14 cellular contexts compared by ENCODE assay signal in genomic region chr17:44827863-44828262, GRCh38. TPM values are rescaled to one million over a fixed set of nuclear protein-coding genes. Genes with fewer than 3 reads are reported as not detected.
DNase-seq lines count a peak whose midpoint lies in the region; TF ChIP-seq lines count a peak whose summit lies in the region.
"Had no signal": no experiment of that assay in that cellular context is flagged by ENCODE, and none has a peak within 500 bp of the region (broad histone marks: within the 10 kb centered on the region; RNA-seq: fewer than 3 reads in every experiment).

No MANE protein-coding gene starts in this region.

- intact Hi-C loops in sigmoid colon (cut with DNase I) = loop anchor here (5.0 kb wide), 1 partner anchor 51 kb away; no protein-coding TSS in a partner anchor

- peaks cover 0 to 8% (median 3%) of the 10 kb centered on the region in 3 donors for H3K27me3 ChIP-seq in sigmoid colon
- peaks cover 84% of the 10 kb centered on the region for H3K27me3 ChIP-seq in suprapubic skin

- H3K4me3 ChIP-seq in foreskin fibroblast (ENCODE audit: low read depth in 1 of 2, low read length in 2 of 2) (peak overlapping the region; percentile 87 to 91), sigmoid colon (peak overlapping the region; percentile 83 to 87 (median 86)), suprapubic skin (no peak overlapping the region)
- H3K4me3 ChIP-seq: tibial nerve had no signal

- DNase-seq in ELR (ENCODE audit: low read depth) (peak; percentile 60), RWPE1 (ENCODE audit: low spot score) (peak; percentile 34), foreskin fibroblast (peak; percentile 37 to 73), sigmoid colon (no peak), suprapubic skin (ENCODE audit: low spot score in 2 of 2) (no peak), superior temporal gyrus (ENCODE audit: extremely low spot score) (no peak), GM19240 (ENCODE audit: insufficient read length, low spot score) (no peak), NCI-H2107 (lab: John Stamatoyannopoulos, UW) (no peak)
- DNase-seq: activated CD8-positive, alpha-beta memory T cell treated with anti-CD3 and anti-CD28 coated beads, Interleukin-2, amount 50 U/mL, for 48 hours; DMS79; head of caudate nucleus had no signal

- H3K27ac ChIP-seq in RWPE1 (peak overlapping the region; percentile 44), sigmoid colon (peak overlapping the region; percentile 88 to 99 (median 96)), suprapubic skin (no peak overlapping the region)
- H3K27ac ChIP-seq: neutrophil, tibial nerve had no signal

- POLR2A ChIA-PET in RWPE1 (lab: Yijun Ruan, JAX; ENCODE audit: low non-redundant PET) = no interaction called here

- H3K4me1 ChIP-seq in sigmoid colon = peaks cover 0 to 37% (median 31%) of the 10 kb centered on the region in 4 donors
- H3K4me1 ChIP-seq in suprapubic skin = peaks cover 17% of the 10 kb centered on the region

- H3K9me3 ChIP-seq in sigmoid colon (no peaks in the 10 kb centered on the region), suprapubic skin (no peaks in the 10 kb centered on the region)
- H3K9me3 ChIP-seq: neutrophil, tibial nerve had no signal

- TF ChIP-seq CTCF in RWPE1 (conservative IDR thresholded peaks at IDR 0.05; ENCODE audit: low read depth) (no peak), foreskin fibroblast (IDR thresholded peaks at IDR 0.05; ENCODE audit: low read depth, low read length) (no peak), sigmoid colon (IDR thresholded peaks at IDR 0.05) (no peak), suprapubic skin (IDR thresholded peaks at IDR 0.05) (no peak)

- CTCF ChIA-PET in RWPE1 (lab: Yijun Ruan, JAX) = interaction anchor here (0.6 to 1.2 kb wide), 3 partner anchors 49 to 54 kb away, joined by 3 to 5 read pairs (median 5); no protein-coding TSS in a partner anchor

- 64 to 80% methylated on average over 1 of the region's 1 CpG for WGBS in sigmoid colon, 2 donors
- 69% methylated on average over 1 of the region's 1 CpG for WGBS in suprapubic skin

- H3K36me3 ChIP-seq in sigmoid colon (peaks cover 0 to 5% (median 0%) of the 10 kb centered on the region in 4 donors), suprapubic skin (no peaks in the 10 kb centered on the region)
- H3K36me3 ChIP-seq: neutrophil, tibial nerve had no signal

- TF ChIP-seq EP300 in sigmoid colon (IDR thresholded peaks at IDR 0.05) = no peak
- TF ChIP-seq EP300 in suprapubic skin (IDR thresholded peaks at IDR 0.05) = no peak

- TF ChIP-seq POLR2A in sigmoid colon (IDR thresholded peaks at IDR 0.05) = no peak
- TF ChIP-seq POLR2A in suprapubic skin (IDR thresholded peaks at IDR 0.05) = no peak

RNA-seq across cellular contexts. Expression of gene GJC1, which starts 2.2 kb away (rescaled TPM):
- total RNA-seq in sigmoid colon = 100 to 1,000 TPM in 1 of 4 donors, 10 to 100 TPM in 3; 68.0 to 134 (median 82.7) TPM
- polyA plus RNA-seq in sigmoid colon = 1 to 10 TPM in 1 of 3 donors, under 1 TPM in 2; 0.23 to 4.7 (median 0.60) TPM
- total RNA-seq in suprapubic skin = 1 to 10 TPM; 1.1 to 7.8 (median 1.9) TPM

RNA-seq across cellular contexts. Expression of gene HIGD1B, which starts 19.8 kb away (rescaled TPM):
- 1 to 10 TPM in 2 of 4 donors, not detected in 2; 1.8 to 2.5 TPM for total RNA-seq in sigmoid colon
- polyA plus RNA-seq in sigmoid colon = 1 to 10 TPM in 1 of 3 donors, not detected in 2; 1.1 TPM
- not detected for total RNA-seq in suprapubic skin
- total RNA-seq: M059J had no signal

Comparison
In these comparisons a context has a peak if more than half of its experiments do, and no peak if none do; other contexts are left out.
1. DNase-seq: peak in ELR (single experiment), RWPE1 (single experiment) and foreskin fibroblast (2 of 2); none in sigmoid colon (single experiment), suprapubic skin (0 of 2), superior temporal gyrus (single experiment), GM19240 (single experiment) and NCI-H2107 (single experiment).
2. RNA of gene GJC1, which starts 2.2 kb away (total RNA-seq): 68.0 to 134 TPM in sigmoid colon; 1.1 to 7.8 TPM in suprapubic skin; every median in the first group is over 4 times any median in the second.